20 cellular contexts compared by ENCODE assay signal in the genomic region with DNA sequence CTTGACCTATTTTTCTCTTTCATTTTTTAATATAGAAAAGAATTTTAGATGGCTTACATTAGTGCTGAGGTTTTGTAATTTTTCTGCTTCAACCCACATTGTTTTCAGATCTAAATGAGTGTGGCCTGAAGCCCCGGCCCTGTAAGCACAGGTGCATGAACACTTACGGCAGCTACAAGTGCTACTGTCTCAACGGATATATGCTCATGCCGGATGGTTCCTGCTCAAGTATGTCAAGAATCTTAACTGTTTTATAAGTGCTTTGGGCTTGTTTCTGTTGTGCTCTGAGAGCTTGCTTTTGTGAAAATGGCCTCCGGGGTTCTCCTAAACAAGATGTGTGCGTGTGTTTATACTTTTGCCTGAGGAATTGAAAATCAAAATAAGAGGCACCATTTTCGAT. TPM values are rescaled to one million over a fixed set of nuclear protein-coding genes. Genes with fewer than 3 reads are reported as not detected.
"Had no signal": no experiment of that assay in that cellular context is flagged by ENCODE, and none has a peak within 500 bp of the region (broad histone marks: within the 10 kb centered on the region; RNA-seq: fewer than 3 reads in every experiment).

No MANE protein-coding gene starts in this region.

- H3K9me3 ChIP-seq: tibial nerve, vagina had no signal

- H2AFZ ChIP-seq: hepatocyte had no signal

- ATAC-seq: activated CD8-positive, alpha-beta memory T cell treated with anti-CD3 and anti-CD28 coated beads, Interleukin-2, amount 10 ng/mL, durations not matched to agents 7 days and 5 days; activated T-helper 17 cell treated with anti-CD3 and anti-CD28 coated beads, Interleukin-2, amount 50 U/mL, for 72 hours had no signal

- H3K4me1 ChIP-seq: tibial nerve, vagina had no signal

- H3K4me3 ChIP-seq: hepatocyte, tibial nerve, vagina had no signal

- FAIRE-seq: endothelial cell of umbilical vein had no signal

- H3K79me2 ChIP-seq: hepatocyte had no signal

- H3K27ac ChIP-seq: hepatocyte, tibial nerve, vagina had no signal

- H3K27me3 ChIP-seq: hepatocyte, tibial nerve, vagina had no signal

- H3K4me2 ChIP-seq: hepatocyte had no signal

- DNase-seq: activated B cell treated with CpG ODN at 0.5 μM for 24 hours; activated CD4-positive, alpha-beta memory T cell treated with anti-CD3 and anti-CD28 coated beads, Interleukin-2, amount 10 ng/mL, durations not matched to agents 7 days and 5 days; activated CD4-positive, alpha-beta T cell treated with anti-CD3 and anti-CD28 coated beads for 4 hours; activated CD8-positive, alpha-beta memory T cell treated with anti-CD3 and anti-CD28 coated beads, Interleukin-2, amount 10 ng/mL, durations not matched to agents 7 days and 5 days; activated naive CD4-positive, alpha-beta T cell; activated naive CD8-positive, alpha-beta T cell treated with anti-CD3 and anti-CD28 coated beads for 36 hours; activated T-cell treated with anti-CD3 and anti-CD28 coated beads, Interleukin-2, amount 50 U/mL, for 1 hour; amniotic stem cell; effector memory CD4-positive, alpha-beta T cell; kidney; nephron progenitor cell; stimulated activated CD4-positive, alpha-beta T cell treated with anti-CD3 and anti-CD28 coated beads, Interleukin-2, amount 100 ng/mL, for 24 hours; stimulated activated naive CD4-positive, alpha-beta T cell treated with Interleukin-2 at 50 U/mL for 16 hours; substantia nigra had no signal

- H3K36me3 ChIP-seq: tibial nerve, vagina had no signal

RNA-seq across cellular contexts. Expression of a gene that starts 41.6 kb away (rescaled TPM):
- total RNA-seq: activated B cell treated with CpG ODN at 0.5 μM for 24 hours; activated CD4-positive, alpha-beta memory T cell treated with anti-CD3 and anti-CD28 coated beads, Interleukin-2, amount 10 ng/mL, durations not matched to agents 7 days and 5 days; activated CD8-positive, alpha-beta memory T cell treated with anti-CD3 and anti-CD28 coated beads, Interleukin-2, amount 10 ng/mL, durations not matched to agents 7 days and 5 days; activated naive CD8-positive, alpha-beta T cell treated with anti-CD3 and anti-CD28 coated beads for 36 hours; activated T-helper 17 cell treated with anti-CD3 and anti-CD28 coated beads, Interleukin-2, amount 50 U/mL, for 72 hours; endothelial cell of umbilical vein; fibroblast of villous mesenchyme had no signal
- polyA plus RNA-seq: endothelial cell of umbilical vein had no signal
